25 cellular contexts compared by ENCODE assay signal in genomic region chr12:131759176-131759575, GRCh38.
"Had no signal": no experiment of that assay in that cellular context is flagged by ENCODE, and none has a peak within 500 bp of the region (broad histone marks: within the 10 kb centered on the region; RNA-seq: fewer than 3 reads in every experiment).

No MANE protein-coding gene starts in this region.

- H3K27ac ChIP-seq: gastrocnemius medialis, spleen, testis had no signal

- H3K4me3 ChIP-seq: gastrocnemius medialis, mucosa of descending colon, spleen, testis had no signal

- ATAC-seq: esophagus mucosa, gastrocnemius medialis, left cardiac atrium, mucosa of descending colon, WTC11 had no signal

- H3K27me3 ChIP-seq: gastrocnemius medialis, spleen, testis had no signal

- DNase-seq: activated CD8-positive, alpha-beta memory T cell treated with anti-CD3 and anti-CD28 coated beads for 24 hours; activated CD8-positive, alpha-beta memory T cell treated with anti-CD3 and anti-CD28 coated beads, Interleukin-2, amount 50 U/mL, for 48 hours; activated effector memory CD4-positive, alpha-beta T cell treated with Interleukin-2 at 50 U/mL for 16 hours; activated naive CD4-positive, alpha-beta T cell treated with anti-CD3 and anti-CD28 coated beads, Interleukin-2, amount 10 ng/mL, durations not matched to agents 7 days and 5 days; activated T-cell treated with anti-CD3 and anti-CD28 coated beads, Interleukin-2, amount 50 U/mL, for 48 hours; amygdala; central memory CD4-positive, alpha-beta T cell; effector memory CD4-positive, alpha-beta T cell; gastrocnemius medialis; hypothalamus; islet precursor cell; left cardiac atrium; mesendoderm; mucosa of descending colon; nephron progenitor cell; nucleus accumbens; retina; spleen; stimulated activated CD4-positive, alpha-beta T cell treated with anti-CD3 and anti-CD28 coated beads, Interleukin-4, amount 100 ng/mL, for 1 hour; stimulated activated naive CD4-positive, alpha-beta T cell; T-helper 9 cell; testis; trophoblast cell had no signal

- H3K9me3 ChIP-seq: gastrocnemius medialis, mucosa of descending colon, spleen, testis had no signal

- H3K4me1 ChIP-seq: gastrocnemius medialis, testis had no signal
